27 cellular contexts compared by ENCODE assay signal in genomic region chr4:99587803-99588202, GRCh38. TPM values are rescaled to one million over a fixed set of nuclear protein-coding genes. Genes with fewer than 3 reads are reported as not detected.
"Had no signal": no experiment of that assay in that cellular context is flagged by ENCODE, and none has a peak within 500 bp of the region (broad histone marks: within the 10 kb centered on the region; RNA-seq: fewer than 3 reads in every experiment).

No MANE protein-coding gene starts in this region.

- DNase-seq: activated CD4-positive, alpha-beta T cell treated with anti-CD3 and anti-CD28 coated beads for 36 hours; activated CD4-positive, CD25-positive, alpha-beta regulatory T cell; activated CD8-positive, alpha-beta memory T cell treated with anti-CD3 and anti-CD28 coated beads, Interleukin-2, amount 10 ng/mL, durations not matched to agents 7 days and 5 days; activated CD8-positive, alpha-beta T cell treated with anti-CD3 and anti-CD28 coated beads, Interleukin-2, amount 10 ng/mL, durations not matched to agents 7 days and 5 days; activated naive CD4-positive, alpha-beta T cell; activated T-cell treated with anti-CD3 and anti-CD28 coated beads, Interleukin-2, amount 50 U/mL, for 72 hours; cortex of kidney; effector memory CD8-positive, alpha-beta T cell; erythroblast; gastrocnemius medialis; glutamatergic neuron; hippocampal formation; left cardiac atrium; mammary epithelial cell; posterior cingulate gyrus; stimulated activated CD4-positive, alpha-beta T cell treated with anti-CD3 and anti-CD28 coated beads, Interleukin-15, amount 100 ng/mL, for 24 hours; stimulated activated CD4-positive, alpha-beta T cell treated with anti-CD3 and anti-CD28 coated beads, Interleukin-2, amount 100 ng/mL, for 24 hours; stimulated activated naive CD4-positive, alpha-beta T cell; trophoblast cell had no signal

- H3K27ac ChIP-seq: gastrocnemius medialis, suprapubic skin had no signal

- H3K9me3 Mint-ChIP-seq: activated naive CD4-positive, alpha-beta T cell treated with anti-CD3 and anti-CD28 coated beads, Interleukin-2, amount 50 U/mL, for 72 hours; activated T-cell treated with anti-CD3 and anti-CD28 coated beads, Interleukin-2, amount 50 U/mL, for 72 hours; brain; effector memory CD8-positive, alpha-beta T cell; nephron had no signal

- H3K4me3 Mint-ChIP-seq: activated CD4-positive, alpha-beta T cell treated with anti-CD3 and anti-CD28 coated beads for 36 hours; activated CD8-positive, alpha-beta memory T cell treated with anti-CD3 and anti-CD28 coated beads, Interleukin-2, amount 10 ng/mL, durations not matched to agents 7 days and 5 days; activated CD8-positive, alpha-beta T cell treated with anti-CD3 and anti-CD28 coated beads, Interleukin-2, amount 10 ng/mL, durations not matched to agents 7 days and 5 days; activated T-cell treated with anti-CD3 and anti-CD28 coated beads, Interleukin-2, amount 50 U/mL, for 72 hours; brain; effector memory CD8-positive, alpha-beta T cell; nephron had no signal

- H3K36me3 Mint-ChIP-seq: activated CD8-positive, alpha-beta memory T cell treated with anti-CD3 and anti-CD28 coated beads, Interleukin-2, amount 10 ng/mL, durations not matched to agents 7 days and 5 days; activated naive CD4-positive, alpha-beta T cell treated with anti-CD3 and anti-CD28 coated beads, Interleukin-2, amount 50 U/mL, for 72 hours; brain had no signal

- ATAC-seq: activated CD4-positive, alpha-beta T cell treated with anti-CD3 and anti-CD28 coated beads for 36 hours; activated CD8-positive, alpha-beta memory T cell treated with anti-CD3 and anti-CD28 coated beads, Interleukin-2, amount 10 ng/mL, durations not matched to agents 7 days and 5 days; activated CD8-positive, alpha-beta T cell treated with anti-CD3 and anti-CD28 coated beads, Interleukin-2, amount 10 ng/mL, durations not matched to agents 7 days and 5 days; activated naive CD4-positive, alpha-beta T cell treated with anti-CD3 and anti-CD28 coated beads, Interleukin-2, amount 50 U/mL, for 72 hours; activated T-cell treated with anti-CD3 and anti-CD28 coated beads, Interleukin-2, amount 50 U/mL, for 72 hours; effector memory CD8-positive, alpha-beta T cell; gastrocnemius medialis; left cardiac atrium; sciatic nerve had no signal

- H3K4me1 ChIP-seq: suprapubic skin had no signal

- H3K4me1 Mint-ChIP-seq: activated CD4-positive, alpha-beta T cell treated with anti-CD3 and anti-CD28 coated beads for 36 hours; activated CD8-positive, alpha-beta memory T cell treated with anti-CD3 and anti-CD28 coated beads, Interleukin-2, amount 10 ng/mL, durations not matched to agents 7 days and 5 days had no signal

- H3K4me3 ChIP-seq: gastrocnemius medialis, suprapubic skin had no signal

- H3K9me3 ChIP-seq: gastrocnemius medialis, suprapubic skin had no signal

- H3K36me3 ChIP-seq: gastrocnemius medialis, suprapubic skin had no signal

- H3K27me3 ChIP-seq: gastrocnemius medialis, suprapubic skin had no signal

- H3K27ac Mint-ChIP-seq: activated CD4-positive, alpha-beta T cell treated with anti-CD3 and anti-CD28 coated beads for 36 hours; activated CD8-positive, alpha-beta memory T cell treated with anti-CD3 and anti-CD28 coated beads, Interleukin-2, amount 10 ng/mL, durations not matched to agents 7 days and 5 days; activated CD8-positive, alpha-beta T cell treated with anti-CD3 and anti-CD28 coated beads, Interleukin-2, amount 10 ng/mL, durations not matched to agents 7 days and 5 days; activated naive CD4-positive, alpha-beta T cell treated with anti-CD3 and anti-CD28 coated beads, Interleukin-2, amount 50 U/mL, for 72 hours; activated T-cell treated with anti-CD3 and anti-CD28 coated beads, Interleukin-2, amount 50 U/mL, for 72 hours; effector memory CD8-positive, alpha-beta T cell; nephron had no signal

RNA-seq across cellular contexts. Expression of gene MTTP, which starts 13.2 kb away (rescaled TPM):
- total RNA-seq: chondrocyte, mammary epithelial cell, osteoblast, renal cortical epithelial cell had no signal
